In the genomic region with DNA sequence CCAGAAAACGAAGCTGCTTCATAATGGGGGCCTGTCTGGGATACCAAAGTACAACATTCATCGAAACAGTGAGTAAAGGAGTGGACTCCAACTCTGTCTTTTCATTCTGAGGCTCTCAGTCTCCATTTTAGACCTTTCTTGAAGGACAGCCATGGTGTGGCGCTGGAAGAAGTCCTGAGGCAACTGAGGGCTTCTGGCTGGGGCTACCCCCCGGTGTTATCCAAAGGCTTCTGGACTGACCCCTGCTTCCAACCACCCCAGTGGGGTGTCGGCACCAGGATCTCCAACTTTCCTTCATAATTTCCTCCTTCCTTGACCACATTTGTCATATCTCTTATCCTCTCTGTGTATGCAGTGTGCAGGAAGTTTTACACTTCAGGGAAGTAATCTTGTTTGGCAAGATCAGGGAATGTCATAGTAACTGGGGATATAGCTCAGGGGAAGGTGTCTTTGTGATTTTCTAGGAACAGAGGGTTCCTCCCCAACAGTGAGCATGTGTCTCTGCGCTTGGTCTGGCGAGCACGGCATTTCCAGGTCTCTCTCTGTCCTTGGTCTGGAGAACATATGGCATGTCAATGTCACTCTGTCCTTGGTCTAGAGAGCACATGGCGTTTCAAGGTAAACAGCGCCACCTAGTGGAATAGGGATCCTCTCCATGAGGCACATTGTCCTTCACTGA, we compare ENCODE assay signal across 8 cellular contexts. TPM values are rescaled to one million over a fixed set of nuclear protein-coding genes. Genes with fewer than 3 reads are reported as not detected.
A peak's percentile ranks its signal among the peaks of the same experiment; 100 is the strongest.
DNase-seq lines count a peak whose midpoint lies in the region; ATAC-seq and TF ChIP-seq lines count a peak whose summit lies in the region.

No MANE protein-coding gene starts in this region.

- no peaks in the 10 kb centered on the region for H3K79me2 ChIP-seq in OCI-LY7 (ENCODE audit: insufficient read depth, low read depth, low read length)

- peaks cover 2 to 3% (median 3%) of the 10 kb centered on the region in 4 donors for H3K4me1 Mint-ChIP-seq in CD4-positive, alpha-beta memory T cell
- peaks cover 3% of the 10 kb centered on the region for H3K4me1 Mint-ChIP-seq in neural crest cell

- no peaks in the 10 kb centered on the region for H3K4me1 ChIP-seq in CD4-positive, alpha-beta memory T cell (ENCODE audit: insufficient read depth, low read length)
- H3K4me1 ChIP-seq in OCI-LY7 (ENCODE audit: insufficient read depth, low read length, poor library complexity, severe bottlenecking) (peaks cover 5% of the 10 kb centered on the region), esophagus muscularis mucosa (peaks cover 0 to 5% (median 1%) of the 10 kb centered on the region in 4 donors), testis (no peaks in the 10 kb centered on the region)

- no peaks in the 10 kb centered on the region for H3K9me2 ChIP-seq in OCI-LY7 (ENCODE audit: insufficient read depth, low read length)

- no peak overlapping the region for H3K4me3 Mint-ChIP-seq in CD4-positive, alpha-beta memory T cell
- H3K4me3 Mint-ChIP-seq in neural crest cell, result no peak overlapping the region

- H3K27me3 ChIP-seq in CD4-positive, alpha-beta memory T cell (ENCODE audit: insufficient read depth, low read length), result no peaks in the 10 kb centered on the region
- no peaks in the 10 kb centered on the region for H3K27me3 ChIP-seq in esophagus muscularis mucosa
- no peaks in the 10 kb centered on the region for H3K27me3 ChIP-seq in testis

- H3K4me3 ChIP-seq in CD4-positive, alpha-beta memory T cell (ENCODE audit: low read length in 2 of 2), result no peak overlapping the region
- H3K4me3 ChIP-seq in OCI-LY7 (ENCODE audit: low read depth, low read length, poor library complexity, severe bottlenecking), result no peak overlapping the region
- H3K4me3 ChIP-seq in esophagus muscularis mucosa, result no peak overlapping the region
- H3K4me3 ChIP-seq in testis, result no peak overlapping the region

- WGBS in esophagus muscularis mucosa, result 60% methylated on average over 9 of the region's 10 CpGs
- WGBS in testis, 2 donors, result 59 to 62% methylated on average over 10 of the region's 10 CpGs

- 0 out of 2 replicates have a peak overlapping the region, but pooled peaks have one; percentile 36 for H3K4me2 ChIP-seq in OCI-LY7 (ENCODE audit: low read length)

- DNase-seq in CD4-positive, alpha-beta memory T cell, result peak; percentile 70 to 81 (median 73)
- peak; percentile 61 for DNase-seq in HS-27A (ENCODE audit: low read depth)
- DNase-seq in OCI-LY7 (ENCODE audit: low spot score), result peak; percentile 91
- peak; percentile 77 for DNase-seq in activated CD8-positive, alpha-beta memory T cell treated with anti-CD3 and anti-CD28 coated beads, Interleukin-2, amount 50 U/mL, for 48 hours
- DNase-seq in esophagus muscularis mucosa (ENCODE audit: extremely low spot score), result no peak
- DNase-seq in neural crest cell (ENCODE audit: low read depth, low spot score), result peak; percentile 57
- peak; percentile 87 for DNase-seq in testis

- peaks cover 8 to 9% of the 10 kb centered on the region in 2 donors for H3K27me3 Mint-ChIP-seq in CD4-positive, alpha-beta memory T cell
- peaks cover 14% of the 10 kb centered on the region for H3K27me3 Mint-ChIP-seq in neural crest cell (ENCODE audit: low read depth)

- peak overlapping the region; percentile 96 for H2AFZ ChIP-seq in OCI-LY7 (ENCODE audit: low read length)

- no peaks in the 10 kb centered on the region for H4K20me1 ChIP-seq in OCI-LY7 (ENCODE audit: insufficient read depth, low read length)

- no peak for ATAC-seq in GM19324 (IDR thresholded peaks at IDR 0.05; ENCODE audit: low FRiP score, unreplicated experiment)

- TF ChIP-seq CTCF in OCI-LY7 (conservative IDR thresholded peaks at IDR 0.05; ENCODE audit: low read length) (peak; percentile 95), esophagus muscularis mucosa (IDR thresholded peaks at IDR 0.05) (peak; percentile 62 to 72 (median 70)), neural crest cell (conservative IDR thresholded peaks at IDR 0.05) (peak; percentile 65), testis (IDR thresholded peaks at IDR 0.05) (peak; percentile 51 to 91 (median 78))

- H3K36me3 Mint-ChIP-seq in CD4-positive, alpha-beta memory T cell, result no peaks in the 10 kb centered on the region
- peaks cover 11% of the 10 kb centered on the region for H3K36me3 Mint-ChIP-seq in neural crest cell (ENCODE audit: low read depth)

- H3K27ac ChIP-seq in CD4-positive, alpha-beta memory T cell (ENCODE audit: low read depth, low read length), result no peak overlapping the region
- no peak overlapping the region for H3K27ac ChIP-seq in OCI-LY7 (ENCODE audit: low read depth, low read length, poor library complexity, severe bottlenecking)
- no peak overlapping the region for H3K27ac ChIP-seq in esophagus muscularis mucosa (replicated peaks in 1 of 4)
- no peak overlapping the region for H3K27ac ChIP-seq in testis

- POLR2A ChIA-PET in CD4-positive, alpha-beta memory T cell (lab: Charles Lee; ENCODE audit: partially characterized antibody), result no interaction called here
- POLR2A ChIA-PET in OCI-LY7 (lab: Charles Lee), result interaction anchor here (1.7 kb wide), 1 partner anchor 12 kb away, joined by 8 read pairs; no protein-coding TSS in a partner anchor

- H3K9me3 ChIP-seq in CD4-positive, alpha-beta memory T cell (ENCODE audit: control insufficient read depth in 1 of 2, low read length in 2 of 2), result no peaks in the 10 kb centered on the region
- H3K9me3 ChIP-seq in OCI-LY7 (ENCODE audit: low read length) (no peaks in the 10 kb centered on the region), esophagus muscularis mucosa (peaks cover 0 to 9% (median 7%) of the 10 kb centered on the region in 4 donors), testis (no peaks in the 10 kb centered on the region)

- H3K9me3 Mint-ChIP-seq in CD4-positive, alpha-beta memory T cell, result peaks cover 0 to 2% (median 0%) of the 10 kb centered on the region in 8 donors
- peaks cover 13% of the 10 kb centered on the region for H3K9me3 Mint-ChIP-seq in neural crest cell

- CTCF ChIA-PET in CD4-positive, alpha-beta memory T cell (lab: Charles Lee; ENCODE audit: partially characterized antibody), result interaction anchor here (0.6 to 4.3 kb wide), 9 partner anchors 9 to 198 kb away, joined by 3 to 40 read pairs (median 5); a partner anchor contains a TSS
- CTCF ChIA-PET in OCI-LY7 (lab: Charles Lee; ENCODE audit: unreplicated experiment), result interaction anchor here (0.6 kb wide), 1 partner anchor 322 kb away, joined by 3 read pairs; no protein-coding TSS in a partner anchor

- no peaks in the 10 kb centered on the region for H3K36me3 ChIP-seq in CD4-positive, alpha-beta memory T cell (ENCODE audit: insufficient read depth, low read length)
- H3K36me3 ChIP-seq in OCI-LY7 (ENCODE audit: insufficient read depth, low read length) (no peaks in the 10 kb centered on the region), esophagus muscularis mucosa (no peaks in the 10 kb centered on the region), testis (ENCODE audit: low read depth, missing control alignments) (no peaks in the 10 kb centered on the region)

- BruUV-seq in OCI-LY7 (replicated peaks; lab: Mats Ljungman, UMichigan), result no TSS peak

- peak overlapping the region in 2 of 7 donors; percentile 40 to 54 for H3K27ac Mint-ChIP-seq in CD4-positive, alpha-beta memory T cell
- H3K27ac Mint-ChIP-seq in neural crest cell (ENCODE audit: unreplicated experiment), result no peak overlapping the region

- TF ChIP-seq POLR2A in esophagus muscularis mucosa (IDR thresholded peaks at IDR 0.05; ENCODE audit: low read depth) (no peak), testis (IDR thresholded peaks at IDR 0.05) (no peak)

- no peak for TF ChIP-seq EP300 in esophagus muscularis mucosa (IDR thresholded peaks at IDR 0.05)

- intact Hi-C loops in CD4-positive, alpha-beta memory T cell (cut with micrococcal nuclease), result loop anchor here (1.0 to 5.0 kb wide), 5 partner anchors 12 to 851 kb away; no protein-coding TSS in a partner anchor
- intact Hi-C loops in OCI-LY7 (cut with micrococcal nuclease; ENCODE audit: unreplicated experiment), result loop anchor here (1.0 to 10.0 kb wide), 5 partner anchors 76 to 609 kb away; a partner anchor contains a TSS
- intact Hi-C loops in esophagus muscularis mucosa (cut with DNase I), result no loop called here
- intact Hi-C loops in testis (cut with DNase I; ENCODE audit: low total_unique reads), result no loop called here

RNA-seq across cellular contexts. Expression of a gene that starts 19.4 kb away (rescaled TPM):
- total RNA-seq in CD4-positive, alpha-beta memory T cell, result 100 to 1,000 TPM; 106 to 112 TPM
- polyA plus RNA-seq in CD4-positive, alpha-beta memory T cell, result 10 to 100 TPM; 29.7 to 46.3 TPM
- total RNA-seq in OCI-LY7 (2014; rRNA removed; shearing (Covaris generic)), result 21.8 and 29.6 TPM in 2 replicates
- 41.8 and 42.5 TPM in 2 replicates for total RNA-seq in OCI-LY7 (2022)
- 10 to 100 TPM; 57.3 to 67.9 (median 63.4) TPM for total RNA-seq in esophagus muscularis mucosa
- total RNA-seq in neural crest cell, result 38.6 and 41.5 TPM in 2 replicates
- total RNA-seq in testis, result 100 to 1,000 TPM; 160 to 234 TPM
- 130 TPM for polyA plus RNA-seq in testis (ENCODE audit: insufficient read depth, low read depth, low replicate concordance)

RNA-seq across cellular contexts. Expression of a gene that starts 51.2 kb away (rescaled TPM):
- total RNA-seq in CD4-positive, alpha-beta memory T cell, result not detected
- not detected for polyA plus RNA-seq in CD4-positive, alpha-beta memory T cell
- 0.03 TPM in 1 of 2 replicates, not detected in the other for total RNA-seq in OCI-LY7 (2014; rRNA removed; shearing (Covaris generic))
- total RNA-seq in OCI-LY7 (2022), result not detected in 2 replicates
- under 1 TPM; under 0.01 to 0.06 (median 0.03) TPM for total RNA-seq in esophagus muscularis mucosa
- total RNA-seq in neural crest cell, result 3.1 and 3.3 TPM in 2 replicates
- total RNA-seq in testis, result under 1 TPM; 0.50 to 0.55 TPM
- 0.21 TPM for polyA plus RNA-seq in testis (ENCODE audit: insufficient read depth, low read depth, low replicate concordance)

RNA-seq across cellular contexts. Expression of a gene that starts 51.3 kb away (rescaled TPM):
- 1 to 10 TPM; 3.5 to 4.3 TPM for total RNA-seq in CD4-positive, alpha-beta memory T cell
- under 1 TPM in 1 of 2 donors, not detected in 1; 0.73 TPM for polyA plus RNA-seq in CD4-positive, alpha-beta memory T cell
- total RNA-seq in OCI-LY7 (2014; rRNA removed; shearing (Covaris generic)), result 1.1 and 2.0 TPM in 2 replicates
- total RNA-seq in OCI-LY7 (2022), result 7.8 and 10.1 TPM in 2 replicates
- 1 to 10 TPM in 1 of 4 donors, under 1 TPM in 1, not detected in 2; 0.86 to 3.7 TPM for total RNA-seq in esophagus muscularis mucosa
- total RNA-seq in neural crest cell, result 2.2 and 2.7 TPM in 2 replicates
- total RNA-seq in testis, result 10 to 100 TPM; 25.7 to 72.9 TPM
- 55.6 TPM for polyA plus RNA-seq in testis (ENCODE audit: insufficient read depth, low read depth, low replicate concordance)

RNA-seq across cellular contexts. Expression of a gene that starts 51.4 kb away (rescaled TPM):
- 10 to 100 TPM; 32.2 to 34.6 TPM for total RNA-seq in CD4-positive, alpha-beta memory T cell
- polyA plus RNA-seq in CD4-positive, alpha-beta memory T cell, result under 1 TPM in 1 of 2 donors, not detected in 1; 0.39 TPM
- total RNA-seq in OCI-LY7 (2014; rRNA removed; shearing (Covaris generic)), result 3.2 and 5.2 TPM in 2 replicates
- total RNA-seq in OCI-LY7 (2022) (13.5 and 16.5 TPM in 2 replicates), esophagus muscularis mucosa (1 to 10 TPM; 1.3 to 8.7 (median 4.9) TPM), neural crest cell (7.1 and 7.7 TPM in 2 replicates), testis (100 to 1,000 TPM; 103 to 194 TPM)
- polyA plus RNA-seq in testis (ENCODE audit: insufficient read depth, low read depth, low replicate concordance), result 71.5 TPM

Comparison
In these comparisons a context has a peak if more than half of its experiments do, and no peak if none do; other contexts are left out.
1. intact Hi-C loops: an anchor here in CD4-positive, alpha-beta memory T cell (1.0 to 5.0 kb wide) and OCI-LY7 (1.0 to 10.0 kb wide); none called in esophagus muscularis mucosa and testis.